In genomic region chr2:103003750-103004250, GRCh38 we compare ENCODE assay signal across 21 cellular contexts.
A peak's percentile ranks its signal among the peaks of the same experiment; 100 is the strongest.
DNase-seq lines count a peak whose midpoint lies in the region; ATAC-seq, FAIRE-seq and TF ChIP-seq lines count a peak whose summit lies in the region.
"Had no signal": no experiment of that assay in that cellular context is flagged by ENCODE, and none has a peak within 500 bp of the region (broad histone marks: within the 10 kb centered on the region; RNA-seq: fewer than 3 reads in every experiment).

No MANE protein-coding gene starts in this region.

- no peak overlapping the region for H3K14ac ChIP-seq in mesenchymal stem cell (ENCODE audit: low read length in 2 of 2)

- no peak overlapping the region for H3K18ac ChIP-seq in mesenchymal stem cell (ENCODE audit: low read depth in 1 of 2, low read length in 2 of 2)

- no peak overlapping the region for H2BK15ac ChIP-seq in mesenchymal stem cell (ENCODE audit: low read depth, poor library complexity, severe bottlenecking)

- H4K20me1 ChIP-seq in BLaER1 treated with 17β-estradiol and CSF1 and Interleukin-3, amounts not matched to agents 10 nM and 100 nM = no peaks in the 10 kb centered on the region
- H4K20me1 ChIP-seq in GM23248 (ENCODE audit: insufficient read depth) = no peaks in the 10 kb centered on the region

- no peak overlapping the region for H2BK5ac ChIP-seq in mesenchymal stem cell (ENCODE audit: low read depth, low read length, poor library complexity, severe bottlenecking)

- no peak for ATAC-seq in HG03457 (IDR thresholded peaks at IDR 0.05; ENCODE audit: unreplicated experiment)
- ATAC-seq: K562 had no signal

- no peak overlapping the region for H2BK12ac ChIP-seq in mesenchymal stem cell (ENCODE audit: low read length in 2 of 2)

- no peak overlapping the region for H4K91ac ChIP-seq in mesenchymal stem cell (ENCODE audit: low read length)

- H3K9me3 ChIP-seq in BLaER1 treated with 17β-estradiol and CSF1 and Interleukin-3, amounts not matched to agents 10 nM and 100 nM (replicated peaks in 1 of 11) = peaks cover 0 to 10% (median 0%) of the 10 kb centered on the region in 11 experiments; a peak in 3 of 22 replicates
- H3K9me3 ChIP-seq in mesenchymal stem cell (ENCODE audit: control insufficient read depth, low read length) (peaks cover 5% of the 10 kb centered on the region), GM23248 (ENCODE audit: low read depth) (no peaks in the 10 kb centered on the region)
- H3K9me3 ChIP-seq: BE2C had no signal

- no peak overlapping the region for H3K4me3 ChIP-seq in BLaER1 treated with 17β-estradiol and CSF1 and Interleukin-3, amounts not matched to agents 10 nM and 100 nM
- H3K4me3 ChIP-seq in bronchial epithelial cell (ENCODE audit: low read depth, low read length) (no peak overlapping the region), mesenchymal stem cell (ENCODE audit: insufficient read depth in 1 of 2, low read depth in 1 of 2, low read length in 2 of 2) (no peak overlapping the region), GM23248 (no peak overlapping the region)
- H3K4me3 ChIP-seq: GM23338, K562 had no signal

- 80% methylated on average over 6 of the region's 9 CpGs for WGBS in mesenchymal stem cell
- whole genome bisulfite sequencing in GM23248 (ENCODE audit: low coverage in 1 of 2, low lambda C conversion rate in 2 of 2, missing lambda C conversion rate in 2 of 2), 2 experiments = 18 to 23% methylated on average over 9 of the region's 9 CpGs

- H2AK5ac ChIP-seq in mesenchymal stem cell (ENCODE audit: low read length, severe bottlenecking) = no peak overlapping the region

- H3K4ac ChIP-seq in mesenchymal stem cell (ENCODE audit: low read depth in 1 of 2, low read length in 2 of 2) = no peak overlapping the region

- no peak overlapping the region for H3K9ac ChIP-seq in BLaER1 treated with 17β-estradiol and CSF1 and Interleukin-3, amounts not matched to agents 10 nM and 100 nM
- no peak overlapping the region for H3K9ac ChIP-seq in mesenchymal stem cell (ENCODE audit: low read length)
- no peak overlapping the region for H3K9ac ChIP-seq in GM23248

- H3K4me2 ChIP-seq in BLaER1 treated with 17β-estradiol and CSF1 and Interleukin-3, amounts not matched to agents 10 nM and 100 nM = peak overlapping the region in 6 of 11 experiments; percentile 22 to 52 (median 36); a peak in 7 of 22 replicates
- H3K4me2 ChIP-seq in mesenchymal stem cell (ENCODE audit: low read length, poor library complexity, severe bottlenecking) = no peak overlapping the region
- H3K4me2 ChIP-seq in GM23248 (ENCODE audit: unreplicated experiment) = no peak overlapping the region
- H3K4me2 ChIP-seq: GM23338 had no signal

- no peak for TF ChIP-seq CTCF in bronchial epithelial cell (IDR thresholded peaks at IDR 0.05; ENCODE audit: insufficient read depth, low read length, severe bottlenecking)

- peak; percentile 52 for FAIRE-seq in bronchial epithelial cell (lab: Jason Lieb, UNC)
- FAIRE-seq: A204.1, G401.6, GM12891, H54, HTR-8/SVneo, K562 had no signal

- H3K79me1 ChIP-seq in mesenchymal stem cell (replicated peaks; ENCODE audit: low read length, poor library complexity, severe bottlenecking) = no peaks in the 10 kb centered on the region

- H3F3A ChIP-seq in GM23248 (ENCODE audit: insufficient read depth) = no peaks in the 10 kb centered on the region

- H3K9me2 ChIP-seq in GM23248 (ENCODE audit: insufficient read depth) = no peaks in the 10 kb centered on the region

- no peak overlapping the region for H3K23ac ChIP-seq in mesenchymal stem cell (ENCODE audit: low read length in 2 of 2)

- in situ Hi-C loops in GM23248 (cut with MboI) = no loop called here

- no peaks in the 10 kb centered on the region for H3K27me3 ChIP-seq in BLaER1 treated with 17β-estradiol and CSF1 and Interleukin-3, amounts not matched to agents 10 nM and 100 nM
- H3K27me3 ChIP-seq in bronchial epithelial cell (ENCODE audit: control insufficient read depth, insufficient read depth, low read length) (no peaks in the 10 kb centered on the region), mesenchymal stem cell (ENCODE audit: control insufficient read depth in 1 of 2, insufficient read depth in 1 of 2, low read length in 2 of 2) (no peaks in the 10 kb centered on the region), GM23248 (replicated peaks; ENCODE audit: insufficient read depth) (no peaks in the 10 kb centered on the region)
- H3K27me3 ChIP-seq: BE2C had no signal

- no peak overlapping the region for H2AFZ ChIP-seq in mesenchymal stem cell (ENCODE audit: low read depth, low read length)
- no peak overlapping the region for H2AFZ ChIP-seq in GM23248
- H2AFZ ChIP-seq: GM23338 had no signal

- H3K27ac ChIP-seq in BLaER1 treated with 17β-estradiol and CSF1 and Interleukin-3, amounts not matched to agents 10 nM and 100 nM = no peak overlapping the region
- H3K27ac ChIP-seq in mesenchymal stem cell (ENCODE audit: low read length, poor library complexity, severe bottlenecking) = no peak overlapping the region
- no peak overlapping the region for H3K27ac ChIP-seq in GM23248

- no peaks in the 10 kb centered on the region for H3K79me2 ChIP-seq in GM23248 (ENCODE audit: insufficient read depth)

- DNase-seq in DMS 273 treated with DMSO at 0.1 percent for 48 hours (lab: John Stamatoyannopoulos, UW) = peak; percentile 6
- DNase-seq in NCI-H446 treated with DMSO at 0.1 percent for 48 hours (lab: John Stamatoyannopoulos, UW) = peak; percentile 30
- no peak for DNase-seq in bronchial epithelial cell (ENCODE audit: low read depth)
- no peak for DNase-seq in mesenchymal stem cell
- DNase-seq in GM23248 = no peak
- DNase-seq in stimulated activated CD4-positive, alpha-beta T cell treated with anti-CD3 and anti-CD28 coated beads, Interleukin-1b, Interleukin-23, amount 100 ng/mL, for 48 hours = no peak
- DNase-seq: ACHN; BE2C; Calu3; CD4-positive, alpha-beta memory T cell; HCEC 1CT; IMR-90 had no signal

- no peaks in the 10 kb centered on the region for H3K36me3 ChIP-seq in BLaER1 treated with 17β-estradiol and CSF1 and Interleukin-3, amounts not matched to agents 10 nM and 100 nM
- H3K36me3 ChIP-seq in bronchial epithelial cell (ENCODE audit: control insufficient read depth, insufficient read depth, low read length) (no peaks in the 10 kb centered on the region), mesenchymal stem cell (ENCODE audit: control insufficient read depth in 1 of 2, insufficient read depth in 2 of 2, low read depth in 1 of 2, low read length in 2 of 2) (no peaks in the 10 kb centered on the region), GM23248 (ENCODE audit: low read depth) (no peaks in the 10 kb centered on the region)
- H3K36me3 ChIP-seq: BE2C had no signal

- peaks cover 0 to 11% (median 8%) of the 10 kb centered on the region in 10 experiments; a peak in 8 of 20 replicates for H3K4me1 ChIP-seq in BLaER1 treated with 17β-estradiol and CSF1 and Interleukin-3, amounts not matched to agents 10 nM and 100 nM
- H3K4me1 ChIP-seq in mesenchymal stem cell (ENCODE audit: control insufficient read depth, insufficient read depth, low read depth, low read length) = no peaks in the 10 kb centered on the region
- H3K4me1 ChIP-seq in GM23248 (ENCODE audit: insufficient read depth) = no peaks in the 10 kb centered on the region
- H3K4me1 ChIP-seq: BE2C had no signal

- no peak overlapping the region for H4K8ac ChIP-seq in mesenchymal stem cell (ENCODE audit: low read length)

- no peak overlapping the region for H2BK120ac ChIP-seq in mesenchymal stem cell (ENCODE audit: low read depth, low read length)

Comparison
In these comparisons a context has a peak if more than half of its experiments do, and no peak if none do; other contexts are left out.
1. H3K4me2 ChIP-seq: peak in BLaER1 treated with 17β-estradiol and CSF1 and Interleukin-3, amounts not matched to agents 10 nM and 100 nM (6 of 11); none in mesenchymal stem cell (single experiment) and GM23248 (single experiment).
2. DNase-seq: peak in DMS 273 treated with DMSO at 0.1 percent for 48 hours (single experiment) and NCI-H446 treated with DMSO at 0.1 percent for 48 hours (single experiment); none in bronchial epithelial cell (single experiment), mesenchymal stem cell (single experiment), GM23248 (single experiment) and stimulated activated CD4-positive, alpha-beta T cell treated with anti-CD3 and anti-CD28 coated beads, Interleukin-1b, Interleukin-23, amount 100 ng/mL, for 48 hours (single experiment).